In genomic region chr20:745683-746301, GRCh38 we compare ENCODE assay signal across 2 cellular contexts.
TF ChIP-seq lines count a peak whose summit lies in the region.

No MANE protein-coding gene starts in this region.

TF ChIP-seq in A549, 52 proteins besides CTCF, POLR2A, EP300 and RAD21:
- TF ChIP-seq KDM1A (IDR thresholded peaks at IDR 0.05; ENCODE audit: low read depth) (peak; percentile 88; the same call in 1 of the 2 replicates), FOSB (CRISPR knock-in tag; IDR thresholded peaks at IDR 0.05) (no peak), MAFK (IDR thresholded peaks at IDR 0.05; ENCODE audit: partially characterized antibody) (no peak), HEYL (CRISPR knock-in tag; IDR thresholded peaks at IDR 0.05) (no peak), HDAC2 (IDR thresholded peaks at IDR 0.05) (no peak; the same call in 1 of the 2 replicates)

TF ChIP-seq in HEK293, 187 proteins besides CTCF, POLR2A, EP300 and RAD21:
- peak; percentile 36; the same call in 1 of the 2 replicates for TF ChIP-seq SP7 (tag by site-specific recombination; IDR thresholded peaks at IDR 0.05)
- no peak for TF ChIP-seq ZNF558 (tag by site-specific recombination; IDR thresholded peaks at IDR 0.05)
- peak; percentile 60; the same call in 1 of the 2 replicates for TF ChIP-seq ZNF184 (tag by site-specific recombination; IDR thresholded peaks at IDR 0.05)
- TF ChIP-seq ZNF830 (tag by site-specific recombination; IDR thresholded peaks at IDR 0.05; ENCODE audit: low read depth) = no peak
- TF ChIP-seq BCL11B (tag by site-specific recombination; IDR thresholded peaks at IDR 0.05; ENCODE audit: low read depth) = no peak
- TF ChIP-seq ZNF169 (tag by site-specific recombination; IDR thresholded peaks at IDR 0.05) = no peak
- TF ChIP-seq, protein P1, sequence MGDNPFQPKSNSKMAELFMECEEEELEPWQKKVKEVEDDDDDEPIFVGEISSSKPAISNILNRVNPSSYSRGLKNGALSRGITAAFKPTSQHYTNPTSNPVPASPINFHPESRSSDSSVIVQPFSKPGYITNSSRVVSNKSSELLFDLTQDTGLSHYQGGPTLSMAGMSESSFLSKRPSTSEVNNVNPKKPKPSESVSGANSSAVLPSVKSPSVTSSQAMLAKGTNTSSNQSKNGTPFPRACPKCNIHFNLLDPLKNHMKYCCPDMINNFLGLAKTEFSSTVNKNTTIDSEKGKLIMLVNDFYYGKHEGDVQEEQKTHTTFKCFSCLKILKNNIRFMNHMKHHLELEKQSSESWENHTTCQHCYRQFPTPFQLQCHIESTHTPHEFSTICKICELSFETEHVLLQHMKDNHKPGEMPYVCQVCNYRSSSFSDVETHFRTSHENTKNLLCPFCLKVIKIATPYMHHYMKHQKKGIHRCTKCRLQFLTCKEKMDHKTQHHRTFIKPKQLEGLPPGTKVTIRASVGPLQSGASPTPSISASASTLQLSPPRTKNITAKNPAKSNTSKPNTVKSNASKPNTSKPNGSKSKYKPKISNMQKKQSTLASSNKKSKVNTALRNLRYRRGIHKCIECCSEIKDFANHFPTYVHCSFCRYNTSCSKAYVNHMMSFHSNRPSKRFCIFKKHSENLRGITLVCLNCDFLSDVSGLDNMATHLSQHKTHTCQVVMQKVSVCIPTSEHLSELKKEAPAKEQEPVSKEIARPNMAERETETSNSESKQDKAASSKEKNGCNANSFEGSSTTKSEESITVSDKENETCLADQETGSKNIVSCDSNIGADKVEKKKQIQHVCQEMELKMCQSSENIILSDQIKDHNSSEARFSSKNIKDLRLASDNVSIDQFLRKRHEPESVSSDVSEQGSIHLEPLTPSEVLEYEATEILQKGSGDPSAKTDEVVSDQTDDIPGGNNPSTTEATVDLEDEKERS (tag by site-specific recombination; IDR thresholded peaks at IDR 0.05) = peak; percentile 92
- TF ChIP-seq SETDB1 (IDR thresholded peaks at IDR 0.05; ENCODE audit: insufficient read length, low read length) = peak; percentile 99
- TF ChIP-seq, protein P2, sequence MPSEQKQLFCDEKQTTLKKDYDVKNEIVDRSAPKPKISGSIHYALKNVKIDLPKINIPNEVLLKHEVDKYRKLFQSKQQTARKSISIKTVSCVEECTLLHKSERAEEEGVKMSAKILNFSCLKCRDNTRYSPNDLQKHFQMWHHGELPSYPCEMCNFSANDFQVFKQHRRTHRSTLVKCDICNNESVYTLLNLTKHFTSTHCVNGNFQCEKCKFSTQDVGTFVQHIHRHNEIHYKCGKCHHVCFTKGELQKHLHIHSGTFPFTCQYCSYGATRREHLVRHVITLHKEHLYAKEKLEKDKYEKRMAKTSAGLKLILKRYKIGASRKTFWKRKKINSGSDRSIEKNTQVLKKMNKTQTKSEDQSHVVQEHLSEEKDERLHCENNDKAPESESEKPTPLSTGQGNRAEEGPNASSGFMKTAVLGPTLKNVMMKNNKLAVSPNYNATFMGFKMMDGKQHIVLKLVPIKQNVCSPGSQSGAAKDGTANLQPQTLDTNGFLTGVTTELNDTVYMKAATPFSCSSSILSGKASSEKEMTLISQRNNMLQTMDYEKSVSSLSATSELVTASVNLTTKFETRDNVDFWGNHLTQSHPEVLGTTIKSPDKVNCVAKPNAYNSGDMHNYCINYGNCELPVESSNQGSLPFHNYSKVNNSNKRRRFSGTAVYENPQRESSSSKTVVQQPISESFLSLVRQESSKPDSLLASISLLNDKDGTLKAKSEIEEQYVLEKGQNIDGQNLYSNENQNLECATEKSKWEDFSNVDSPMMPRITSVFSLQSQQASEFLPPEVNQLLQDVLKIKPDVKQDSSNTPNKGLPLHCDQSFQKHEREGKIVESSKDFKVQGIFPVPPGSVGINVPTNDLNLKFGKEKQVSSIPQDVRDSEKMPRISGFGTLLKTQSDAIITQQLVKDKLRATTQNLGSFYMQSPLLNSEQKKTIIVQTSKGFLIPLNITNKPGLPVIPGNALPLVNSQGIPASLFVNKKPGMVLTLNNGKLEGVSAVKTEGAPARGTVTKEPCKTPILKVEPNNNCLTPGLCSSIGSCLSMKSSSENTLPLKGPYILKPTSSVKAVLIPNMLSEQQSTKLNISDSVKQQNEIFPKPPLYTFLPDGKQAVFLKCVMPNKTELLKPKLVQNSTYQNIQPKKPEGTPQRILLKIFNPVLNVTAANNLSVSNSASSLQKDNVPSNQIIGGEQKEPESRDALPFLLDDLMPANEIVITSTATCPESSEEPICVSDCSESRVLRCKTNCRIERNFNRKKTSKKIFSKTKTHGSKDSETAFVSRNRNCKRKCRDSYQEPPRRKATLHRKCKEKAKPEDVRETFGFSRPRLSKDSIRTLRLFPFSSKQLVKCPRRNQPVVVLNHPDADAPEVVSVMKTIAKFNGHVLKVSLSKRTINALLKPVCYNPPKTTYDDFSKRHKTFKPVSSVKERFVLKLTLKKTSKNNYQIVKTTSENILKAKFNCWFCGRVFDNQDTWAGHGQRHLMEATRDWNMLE (tag by site-specific recombination; conservative IDR thresholded peaks at IDR 0.05; ENCODE audit: low read depth) = 0 out of 2 replicates have a peak, but pooled peaks have one; percentile 27
- TF ChIP-seq TRIM28 (IDR thresholded peaks at IDR 0.05; ENCODE audit: borderline replicate concordance, low read length) = peak; percentile 99
- TF ChIP-seq ZNF513 (tag by site-specific recombination; IDR thresholded peaks at IDR 0.05) = no peak
- TF ChIP-seq ZNF610 (tag by site-specific recombination; IDR thresholded peaks at IDR 0.05; ENCODE audit: borderline replicate concordance) = peak; percentile 64; the same call in 1 of the 2 replicates
- TF ChIP-seq ZNF626 (tag by site-specific recombination; IDR thresholded peaks at IDR 0.05) = peak; percentile 90
